ENCODE assay signal across 22 cellular contexts in genomic region chr2:160575363-160575762, GRCh38.
A peak's percentile ranks its signal among the peaks of the same experiment; 100 is the strongest.
DNase-seq lines count a peak whose midpoint lies in the region; ATAC-seq and FAIRE-seq lines count a peak whose summit lies in the region.
"Had no signal": no experiment of that assay in that cellular context is flagged by ENCODE, and none has a peak within 500 bp of the region (broad histone marks: within the 10 kb centered on the region; RNA-seq: fewer than 3 reads in every experiment).

No MANE protein-coding gene starts in this region.

- H3K9me3 ChIP-seq in small intestine (ENCODE audit: control insufficient read depth, low read depth), result no peaks in the 10 kb centered on the region
- H3K9me3 ChIP-seq: body of pancreas, vagina had no signal

- no peaks in the 10 kb centered on the region for H3K36me3 ChIP-seq in small intestine (ENCODE audit: control insufficient read depth in 2 of 2, insufficient read depth in 2 of 2, low read length in 2 of 2)
- H3K36me3 ChIP-seq: vagina had no signal

- FAIRE-seq in small intestine (lab: Jason Lieb, UNC), result no peak
- FAIRE-seq: GM12878, islet of Langerhans had no signal

- H3K27me3 Mint-ChIP-seq in stimulated activated naive B cell treated with anti-CD40 and anti-IgM and Interleukin-4, amounts not matched to agents 10 μg/mL and 1 μg/mL and 100 μg/mL, for 72 hours, result no peaks in the 10 kb centered on the region
- H3K27me3 Mint-ChIP-seq: activated naive CD8-positive, alpha-beta T cell treated with anti-CD3 and anti-CD28 coated beads for 36 hours; memory B cell had no signal

- no peak overlapping the region for H3K4me3 ChIP-seq in small intestine (ENCODE audit: low read depth in 1 of 2, low read length in 2 of 2)
- H3K4me3 ChIP-seq: body of pancreas, GM12878, vagina had no signal

- H3K4me1 Mint-ChIP-seq in stimulated activated naive B cell treated with anti-CD40 and anti-IgM and Interleukin-4, amounts not matched to agents 10 μg/mL and 1 μg/mL and 100 μg/mL, for 72 hours, result no peaks in the 10 kb centered on the region
- H3K4me1 Mint-ChIP-seq: activated naive CD8-positive, alpha-beta T cell treated with anti-CD3 and anti-CD28 coated beads for 36 hours; memory B cell; natural killer cell had no signal

- H3K9me3 Mint-ChIP-seq in stimulated activated naive B cell treated with anti-CD40 and anti-IgM and Interleukin-4, amounts not matched to agents 10 μg/mL and 1 μg/mL and 100 μg/mL, for 72 hours, result no peaks in the 10 kb centered on the region
- H3K9me3 Mint-ChIP-seq: activated T-cell treated with anti-CD3 and anti-CD28 coated beads, Interleukin-2, amount 50 U/mL, for 72 hours; natural killer cell had no signal

- H3K4me3 Mint-ChIP-seq in stimulated activated naive B cell treated with anti-CD40 and anti-IgM and Interleukin-4, amounts not matched to agents 10 μg/mL and 1 μg/mL and 100 μg/mL, for 72 hours, result no peak overlapping the region
- H3K4me3 Mint-ChIP-seq: activated CD8-positive, alpha-beta T cell treated with anti-CD3 and anti-CD28 coated beads, Interleukin-2, amount 10 ng/mL, durations not matched to agents 7 days and 5 days; activated naive CD8-positive, alpha-beta T cell treated with anti-CD3 and anti-CD28 coated beads for 36 hours; activated T-cell treated with anti-CD3 and anti-CD28 coated beads, Interleukin-2, amount 50 U/mL, for 72 hours; memory B cell; natural killer cell; WTC11 had no signal

- in situ Hi-C loops in G401 (cut with HindIII; ENCODE audit: low sequenced_read_pairs), result no loop called here

- no peak overlapping the region for H3K27ac ChIP-seq in small intestine (ENCODE audit: low read depth in 1 of 2, low read length in 1 of 2)
- H3K27ac ChIP-seq: body of pancreas, vagina had no signal

- ATAC-seq in GM18867 (IDR thresholded peaks at IDR 0.05; ENCODE audit: unreplicated experiment) (peak; percentile 60), HG02642 (IDR thresholded peaks at IDR 0.05; ENCODE audit: poor library complexity, unreplicated experiment) (peak; percentile 51)
- peak; percentile 41 to 57 for ATAC-seq in stimulated activated naive B cell treated with anti-CD40 and anti-IgM and Interleukin-4, amounts not matched to agents 10 μg/mL and 1 μg/mL and 100 μg/mL, for 72 hours (replicated peaks)
- ATAC-seq: activated CD8-positive, alpha-beta T cell treated with anti-CD3 and anti-CD28 coated beads, Interleukin-2, amount 10 ng/mL, durations not matched to agents 7 days and 5 days; body of pancreas; GM12878; natural killer cell; WTC11 had no signal

- no peaks in the 10 kb centered on the region for H3K27me3 ChIP-seq in small intestine (ENCODE audit: control insufficient read depth in 2 of 2, insufficient read depth in 2 of 2, low read length in 2 of 2)
- H3K27me3 ChIP-seq: body of pancreas, vagina had no signal

- no peak overlapping the region for H3K27ac Mint-ChIP-seq in stimulated activated naive B cell treated with anti-CD40 and anti-IgM and Interleukin-4, amounts not matched to agents 10 μg/mL and 1 μg/mL and 100 μg/mL, for 72 hours
- H3K27ac Mint-ChIP-seq: activated CD8-positive, alpha-beta T cell treated with anti-CD3 and anti-CD28 coated beads, Interleukin-2, amount 10 ng/mL, durations not matched to agents 7 days and 5 days; activated naive CD8-positive, alpha-beta T cell treated with anti-CD3 and anti-CD28 coated beads for 36 hours; activated T-cell treated with anti-CD3 and anti-CD28 coated beads, Interleukin-2, amount 50 U/mL, for 72 hours; memory B cell; natural killer cell; WTC11 had no signal

- peak; percentile 72 for DNase-seq in MV-4-11 (lab: John Stamatoyannopoulos, UW)
- no peak for DNase-seq in stimulated activated naive B cell treated with anti-CD40 and anti-IgM and Interleukin-4, amounts not matched to agents 10 μg/mL and 1 μg/mL and 100 μg/mL, for 72 hours
- no peak for DNase-seq in small intestine
- DNase-seq in HCEC 1CT, result no peak
- no peak for DNase-seq in G401 (ENCODE audit: low spot score)
- DNase-seq: activated CD8-positive, alpha-beta T cell treated with anti-CD3 and anti-CD28 coated beads, Interleukin-2, amount 10 ng/mL, durations not matched to agents 7 days and 5 days; activated naive CD8-positive, alpha-beta T cell treated with anti-CD3 and anti-CD28 coated beads for 36 hours; activated T-cell treated with anti-CD3 and anti-CD28 coated beads, Interleukin-2, amount 50 U/mL, for 72 hours; body of pancreas; DMS 273 treated with DMSO at 0.1 percent for 48 hours; GF-D8; natural killer cell; NCI-H2029 treated with DMSO at 0.1 percent for 48 hours; NCI-H510A; stimulated activated CD4-positive, alpha-beta T cell treated with anti-CD3 and anti-CD28 coated beads, Interleukin-4, amount 100 ng/mL, for 1 hour had no signal

- H3K36me3 Mint-ChIP-seq in stimulated activated naive B cell treated with anti-CD40 and anti-IgM and Interleukin-4, amounts not matched to agents 10 μg/mL and 1 μg/mL and 100 μg/mL, for 72 hours, result no peaks in the 10 kb centered on the region
- H3K36me3 Mint-ChIP-seq: activated naive CD8-positive, alpha-beta T cell treated with anti-CD3 and anti-CD28 coated beads for 36 hours; natural killer cell had no signal

- no peaks in the 10 kb centered on the region for H3K4me1 ChIP-seq in small intestine (ENCODE audit: control insufficient read depth in 2 of 2, insufficient read depth in 1 of 2, low read depth in 1 of 2, low read length in 1 of 2)
- H3K4me1 ChIP-seq: body of pancreas had no signal
